In the genomic region with DNA sequence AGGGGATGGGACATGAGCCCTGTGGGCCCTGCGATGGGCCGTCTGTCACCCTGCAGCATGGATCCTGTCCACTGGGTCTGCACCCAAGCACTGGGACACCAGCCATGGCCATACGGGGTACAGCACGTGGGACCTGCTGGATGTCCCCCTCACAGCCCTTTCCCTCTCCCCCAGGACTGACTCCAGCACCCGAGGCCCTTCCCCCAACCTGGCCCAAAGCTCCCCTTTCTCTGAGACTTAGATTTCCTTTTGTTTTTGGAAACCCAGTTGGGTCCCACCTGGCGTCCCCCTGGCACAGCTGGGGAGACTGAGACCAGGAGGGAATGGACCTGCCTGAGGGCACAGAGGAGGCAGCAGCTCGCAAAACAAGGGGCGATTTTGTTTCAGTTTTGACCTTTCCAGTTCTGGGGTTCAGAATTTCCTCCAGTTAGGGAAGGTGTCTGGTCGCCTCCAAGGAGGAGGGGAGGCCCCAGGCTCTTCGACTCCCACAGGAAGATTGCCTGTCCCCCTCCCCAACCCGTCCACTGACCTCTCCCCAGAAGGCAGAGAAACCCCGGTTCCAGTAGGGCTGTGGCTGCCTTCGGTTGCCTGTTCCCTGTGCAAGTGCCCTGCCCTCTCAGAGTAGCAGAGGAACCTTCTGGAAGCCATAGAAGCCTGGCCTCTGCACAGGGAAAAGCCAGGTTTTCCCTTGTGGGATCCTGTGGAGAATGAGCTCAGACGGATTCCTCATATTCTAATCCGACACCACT, we compare ENCODE assay signal across 10 cellular contexts. TPM values are rescaled to one million over a fixed set of nuclear protein-coding genes. Genes with fewer than 3 reads are reported as not detected.
"Had no signal": no experiment of that assay in that cellular context is flagged by ENCODE, and none has a peak within 500 bp of the region (broad histone marks: within the 10 kb centered on the region; RNA-seq: fewer than 3 reads in every experiment).

No MANE protein-coding gene starts in this region.

RNA-seq across cellular contexts. Expression of a gene that starts 1.5 kb away (rescaled TPM):
- total RNA-seq: activated naive CD8-positive, alpha-beta T cell treated with anti-CD3 and anti-CD28 coated beads for 36 hours; gastrocnemius medialis; liver; mononuclear cell; natural killer cell treated with Interleukin-12 subunit alpha and Interleukin-12 subunit beta and Interleukin-15 and Interleukin-18, amount 100 ng/mL, for 72 hours; SJCRH30; suprapubic skin; vagina had no signal
- polyA plus RNA-seq: esophagus, liver had no signal

RNA-seq across cellular contexts. Expression of a gene that starts 7.5 kb away (rescaled TPM):
- total RNA-seq: activated naive CD8-positive, alpha-beta T cell treated with anti-CD3 and anti-CD28 coated beads for 36 hours; gastrocnemius medialis; liver; mononuclear cell; natural killer cell treated with Interleukin-12 subunit alpha and Interleukin-12 subunit beta and Interleukin-15 and Interleukin-18, amount 100 ng/mL, for 72 hours; SJCRH30; suprapubic skin; transverse colon; vagina had no signal
- polyA plus RNA-seq: esophagus, liver had no signal
